In genomic region chr6:15509335-15509933, GRCh38 we compare ENCODE assay signal across 18 cellular contexts.
DNase-seq lines count a peak whose midpoint lies in the region; ATAC-seq and TF ChIP-seq lines count a peak whose summit lies in the region.
"Had no signal": no experiment of that assay in that cellular context is flagged by ENCODE, and none has a peak within 500 bp of the region (broad histone marks: within the 10 kb centered on the region; RNA-seq: fewer than 3 reads in every experiment).

No MANE protein-coding gene starts in this region.

- no peak overlapping the region for H3K4me3 ChIP-seq in fibroblast of villous mesenchyme (ENCODE audit: low read depth, low read length)
- H3K4me3 ChIP-seq: cardiac muscle cell, MG63, pancreas, PC-9, upper lobe of left lung had no signal

- H3K36me3 Mint-ChIP-seq in activated T-cell treated with anti-CD3 and anti-CD28 coated beads, Interleukin-2, amount 50 U/mL, for 24 hours (ENCODE audit: low read depth): peaks cover 99% of the 10 kb centered on the region
- peaks cover 54% of the 10 kb centered on the region for H3K36me3 Mint-ChIP-seq in T-cell
- peaks cover 87% of the 10 kb centered on the region for H3K36me3 Mint-ChIP-seq in stimulated activated memory B cell treated with anti-CD40 and anti-IgM and Interleukin-4, amounts not matched to agents 10 μg/mL and 1 μg/mL and 100 μg/mL, for 72 hours

- CTCF ChIA-PET in T-cell (lab: Charles Lee): no interaction called here

- no peaks in the 10 kb centered on the region for H3K27me3 Mint-ChIP-seq in activated T-cell treated with anti-CD3 and anti-CD28 coated beads, Interleukin-2, amount 50 U/mL, for 24 hours
- no peaks in the 10 kb centered on the region for H3K27me3 Mint-ChIP-seq in T-cell
- H3K27me3 Mint-ChIP-seq in stimulated activated memory B cell treated with anti-CD40 and anti-IgM and Interleukin-4, amounts not matched to agents 10 μg/mL and 1 μg/mL and 100 μg/mL, for 72 hours: no peaks in the 10 kb centered on the region

- DNase-seq in activated T-cell treated with anti-CD3 and anti-CD28 coated beads, Interleukin-2, amount 50 U/mL, for 24 hours: no peak
- no peak for DNase-seq in activated T-cell treated with anti-CD3 and anti-CD28 coated beads, Interleukin-2, amount 50 U/mL, for 1 hour
- DNase-seq in T-cell (no peak), fibroblast of villous mesenchyme (ENCODE audit: low read depth) (peak; percentile 69), medulla oblongata (ENCODE audit: extremely low spot score) (no peak), ureter (ENCODE audit: low spot score) (no peak), NCI-H2196 treated with DMSO at 0.1 percent for 48 hours (lab: John Stamatoyannopoulos, UW; ENCODE audit: unreplicated experiment) (no peak)
- DNase-seq: DMS79 treated with DMSO at 0.1 percent for 48 hours; effector CD4-positive, alpha-beta T cell; MG63; NCI-H2029; NCI-H524 treated with DMSO at 0.1 percent for 48 hours; pancreas; PC-9; stimulated activated CD4-positive, alpha-beta T cell treated with anti-CD3 and anti-CD28 coated beads, Interleukin-4, amount 100 ng/mL, for 4 hours; upper lobe of left lung had no signal

- ATAC-seq in T-cell (replicated peaks in 1 of 4): no peak
- no peak for ATAC-seq in stimulated activated memory B cell treated with anti-CD40 and anti-IgM and Interleukin-4, amounts not matched to agents 10 μg/mL and 1 μg/mL and 100 μg/mL, for 72 hours
- ATAC-seq: pancreas had no signal

- no peak for TF ChIP-seq CTCF in fibroblast of villous mesenchyme (IDR thresholded peaks at IDR 0.05; ENCODE audit: insufficient read depth, low read depth, low read length)

- peak overlapping the region; percentile 86 for H3K27ac Mint-ChIP-seq in activated T-cell treated with anti-CD3 and anti-CD28 coated beads, Interleukin-2, amount 50 U/mL, for 24 hours
- H3K27ac Mint-ChIP-seq in T-cell: peak overlapping the region; percentile 27 to 44
- peak overlapping the region; percentile 19 for H3K27ac Mint-ChIP-seq in stimulated activated memory B cell treated with anti-CD40 and anti-IgM and Interleukin-4, amounts not matched to agents 10 μg/mL and 1 μg/mL and 100 μg/mL, for 72 hours

- H3K9me3 Mint-ChIP-seq in activated T-cell treated with anti-CD3 and anti-CD28 coated beads, Interleukin-2, amount 50 U/mL, for 24 hours: no peaks in the 10 kb centered on the region
- H3K9me3 Mint-ChIP-seq in T-cell: no peaks in the 10 kb centered on the region
- no peaks in the 10 kb centered on the region for H3K9me3 Mint-ChIP-seq in stimulated activated memory B cell treated with anti-CD40 and anti-IgM and Interleukin-4, amounts not matched to agents 10 μg/mL and 1 μg/mL and 100 μg/mL, for 72 hours

- H3K4me1 Mint-ChIP-seq in activated T-cell treated with anti-CD3 and anti-CD28 coated beads, Interleukin-2, amount 50 U/mL, for 24 hours (ENCODE audit: low read depth): peaks cover 2% of the 10 kb centered on the region
- H3K4me1 Mint-ChIP-seq in T-cell: peaks cover 0 to 13% (median 0%) of the 10 kb centered on the region in 3 donors
- H3K4me1 Mint-ChIP-seq in stimulated activated memory B cell treated with anti-CD40 and anti-IgM and Interleukin-4, amounts not matched to agents 10 μg/mL and 1 μg/mL and 100 μg/mL, for 72 hours: no peaks in the 10 kb centered on the region

- POLR2A ChIA-PET in T-cell (lab: Charles Lee): no interaction called here

- H3K4me3 Mint-ChIP-seq in activated T-cell treated with anti-CD3 and anti-CD28 coated beads, Interleukin-2, amount 50 U/mL, for 24 hours: no peak overlapping the region
- no peak overlapping the region for H3K4me3 Mint-ChIP-seq in T-cell
- no peak overlapping the region for H3K4me3 Mint-ChIP-seq in stimulated activated memory B cell treated with anti-CD40 and anti-IgM and Interleukin-4, amounts not matched to agents 10 μg/mL and 1 μg/mL and 100 μg/mL, for 72 hours

Comparison
In these comparisons a context has a peak if more than half of its experiments do, and no peak if none do; other contexts are left out.
1. H3K27ac Mint-ChIP-seq: peak in every context shown above with its lines; median percentile 86 in activated T-cell treated with anti-CD3 and anti-CD28 coated beads, Interleukin-2, amount 50 U/mL, for 24 hours; 36 in T-cell; 19 in stimulated activated memory B cell treated with anti-CD40 and anti-IgM and Interleukin-4, amounts not matched to agents 10 μg/mL and 1 μg/mL and 100 μg/mL, for 72 hours.